Comparison of ENCODE assay signal across 17 cellular contexts in the genomic region with DNA sequence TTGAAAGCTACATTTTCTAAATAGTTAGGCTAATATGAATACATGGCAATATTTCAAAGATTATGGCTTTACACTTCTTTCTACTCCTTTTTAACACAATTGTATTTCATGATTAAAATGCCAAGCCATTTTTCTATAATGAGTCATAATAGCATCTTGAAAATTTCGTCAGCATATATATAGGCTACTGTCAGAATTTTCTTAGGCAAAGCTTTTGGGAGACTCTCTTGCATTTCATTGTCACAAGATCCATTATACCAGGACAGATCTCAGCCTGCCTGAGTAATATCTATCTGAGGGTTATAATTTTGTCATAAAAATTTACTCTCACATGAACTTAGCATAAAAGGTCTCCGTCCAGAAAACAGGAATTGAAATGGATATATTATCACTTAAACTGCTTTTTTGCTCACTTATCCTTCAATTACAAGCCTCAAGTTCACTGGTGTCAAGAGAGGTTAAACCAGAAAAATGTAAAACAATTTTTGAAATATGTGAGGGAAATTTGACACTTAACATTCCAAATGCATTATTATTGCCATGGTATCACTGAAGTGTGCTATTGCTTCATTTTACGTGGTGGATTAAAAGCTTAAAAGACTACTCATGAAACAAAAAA. TPM values are rescaled to one million over a fixed set of nuclear protein-coding genes. Genes with fewer than 3 reads are reported as not detected.
DNase-seq lines count a peak whose midpoint lies in the region; ATAC-seq, FAIRE-seq and TF ChIP-seq lines count a peak whose summit lies in the region.
"Had no signal": no experiment of that assay in that cellular context is flagged by ENCODE, and none has a peak within 500 bp of the region (broad histone marks: within the 10 kb centered on the region; RNA-seq: fewer than 3 reads in every experiment).

No MANE protein-coding gene starts in this region.

- H3K36me3 ChIP-seq in pancreas = no peaks in the 10 kb centered on the region
- H3K36me3 ChIP-seq: gastrocnemius medialis, thoracic aorta had no signal

- H3K4me3 ChIP-seq in pancreas = no peak overlapping the region
- H3K4me3 ChIP-seq: coronary artery, gastrocnemius medialis, thoracic aorta had no signal

- ATAC-seq in pancreas (no peak), GM18502 (IDR thresholded peaks at IDR 0.05; ENCODE audit: poor library complexity, unreplicated experiment) (no peak), HG02970 (IDR thresholded peaks at IDR 0.05; ENCODE audit: low FRiP score, unreplicated experiment) (no peak)
- ATAC-seq: gastrocnemius medialis, T-helper 17 cell had no signal

- H3K4me1 ChIP-seq in pancreas = no peaks in the 10 kb centered on the region
- H3K4me1 ChIP-seq: gastrocnemius medialis had no signal

- no peaks in the 10 kb centered on the region for H3K9me3 ChIP-seq in pancreas
- H3K9me3 ChIP-seq: gastrocnemius medialis, thoracic aorta had no signal

- WGBS in pancreas, 2 donors = 82 to 85% methylated on average over 3 of the region's 3 CpGs

- no peak overlapping the region for H3K27ac ChIP-seq in pancreas
- H3K27ac ChIP-seq: coronary artery, gastrocnemius medialis, thoracic aorta had no signal

- intact Hi-C loops in pancreas (cut with DNase I) = no loop called here

- TF ChIP-seq CTCF in pancreas (IDR thresholded peaks at IDR 0.05) = no peak

- no peak for FAIRE-seq in HTR-8/SVneo (lab: Jason Lieb, UNC)
- no peak for FAIRE-seq in pancreas (lab: Jason Lieb, UNC)
- FAIRE-seq: RCC 7860 had no signal

- no peaks in the 10 kb centered on the region for H3K27me3 ChIP-seq in pancreas
- H3K27me3 ChIP-seq: gastrocnemius medialis had no signal

- DNase-seq in AG08395 (ENCODE audit: low spot score) (peak; percentile 57), HTR-8/SVneo (ENCODE audit: insufficient read length, low spot score) (peak; percentile 73), astrocyte of the hippocampus (ENCODE audit: low read depth, low spot score) (peak; percentile 5), hepatic stellate cell (ENCODE audit: low spot score) (peak; percentile 37), pancreas (no peak), HuH-7 (ENCODE audit: low spot score) (no peak)
- DNase-seq: activated T-cell treated with anti-CD3 and anti-CD28 coated beads for 4 hours, gastrocnemius medialis, islet precursor cell, NCI-H1105 treated with DMSO at 0.1 percent for 48 hours, NCI-H524 treated with DMSO at 0.1 percent for 48 hours, T-helper 17 cell had no signal

RNA-seq across cellular contexts. Expression of a gene that starts 37.2 kb away (rescaled TPM):
- total RNA-seq in pancreas = 10 to 100 TPM in 1 of 6 donors, 1 to 10 TPM in 5; 3.0 to 10.4 (median 4.9) TPM
- 1 to 10 TPM; 1.1 to 3.0 TPM for polyA plus RNA-seq in pancreas

Comparison
In these comparisons a context has a peak if more than half of its experiments do, and no peak if none do; other contexts are left out.
1. DNase-seq: peak in AG08395 (single experiment), HTR-8/SVneo (single experiment), astrocyte of the hippocampus (single experiment) and hepatic stellate cell (single experiment); none in pancreas (0 of 6) and HuH-7 (single experiment).